In the genomic region with DNA sequence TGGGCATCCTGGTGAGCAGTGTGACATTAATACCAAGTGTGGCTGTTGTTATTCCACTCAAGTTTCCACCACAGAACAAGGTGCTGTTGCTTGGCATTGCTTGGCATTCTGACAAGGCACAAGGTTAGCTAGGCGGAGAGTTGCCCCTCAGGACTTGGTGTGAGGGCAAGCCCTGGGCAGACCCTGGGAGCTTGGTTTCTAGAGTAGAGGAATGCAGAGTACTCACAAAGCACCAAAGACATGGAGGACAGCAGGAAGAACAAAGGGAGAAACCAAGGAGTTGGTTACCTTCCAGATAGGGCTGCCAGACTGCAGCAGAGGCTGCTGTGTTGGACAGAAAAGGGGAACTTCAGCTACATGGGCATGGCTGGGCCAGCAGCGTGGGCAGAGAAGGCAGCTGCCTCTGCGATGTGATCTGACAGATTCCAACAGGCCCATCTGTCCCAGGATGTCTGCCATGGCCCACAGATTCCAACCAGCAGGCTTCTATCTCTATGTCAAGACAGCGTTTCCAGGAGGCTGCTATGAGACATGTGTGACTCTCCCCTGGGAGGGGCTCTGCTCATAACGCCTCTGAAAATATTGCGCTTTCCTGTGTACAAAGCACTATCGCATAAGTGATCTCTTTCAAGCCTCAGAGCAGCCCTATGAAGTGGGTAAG, we compare ENCODE assay signal across 9 cellular contexts. TPM values are rescaled to one million over a fixed set of nuclear protein-coding genes. Genes with fewer than 3 reads are reported as not detected.
DNase-seq lines count a peak whose midpoint lies in the region; FAIRE-seq and TF ChIP-seq lines count a peak whose summit lies in the region.
"Had no signal": no experiment of that assay in that cellular context is flagged by ENCODE, and none has a peak within 500 bp of the region (broad histone marks: within the 10 kb centered on the region; RNA-seq: fewer than 3 reads in every experiment).

No MANE protein-coding gene starts in this region.

- DNase-seq in DMS153 (lab: John Stamatoyannopoulos, UW): peak; percentile 23
- no peak for DNase-seq in DMS153 treated with DMSO at 0.1 percent for 48 hours (lab: John Stamatoyannopoulos, UW; ENCODE audit: unreplicated experiment)
- peak in 3 of 5 donors; percentile 9 to 59 (median 13) for DNase-seq in T-helper 1 cell
- peak; percentile 58 for DNase-seq in central memory CD4-positive, alpha-beta T cell
- peak; percentile 43 for DNase-seq in putamen (ENCODE audit: low spot score)
- no peak for DNase-seq in GM12892 (ENCODE audit: insufficient read length)
- DNase-seq in osteocyte (ENCODE audit: extremely low spot score, unreplicated experiment): no peak
- DNase-seq in SHP77 treated with DMSO at 0.1 percent for 48 hours (lab: John Stamatoyannopoulos, UW): no peak
- DNase-seq: retina had no signal

- no peaks in the 10 kb centered on the region for H3K36me3 Mint-ChIP-seq in osteocyte (ENCODE audit: unreplicated experiment)

- no peaks in the 10 kb centered on the region for H3K9me3 Mint-ChIP-seq in osteocyte (ENCODE audit: unreplicated experiment)

- H3K4me1 Mint-ChIP-seq in osteocyte (ENCODE audit: unreplicated experiment): peaks cover 18% of the 10 kb centered on the region

- H3K4me3 Mint-ChIP-seq in osteocyte (ENCODE audit: unreplicated experiment): no peak overlapping the region

- no peak for TF ChIP-seq POLR2A in GM12892 (IDR thresholded peaks at IDR 0.05; ENCODE audit: low read depth, low read length)

- FAIRE-seq in GM12892 (lab: Jason Lieb, UNC): no peak

- TF ChIP-seq CTCF in osteocyte (IDR thresholded peaks at IDR 0.05): no peak

- H3K27me3 Mint-ChIP-seq in osteocyte (ENCODE audit: unreplicated experiment): peaks cover 30% of the 10 kb centered on the region

- H3K27ac Mint-ChIP-seq in osteocyte (ENCODE audit: unreplicated experiment): no peak overlapping the region

RNA-seq across cellular contexts. Expression of a gene that starts 1.8 kb away (rescaled TPM):
- 0.04 TPM for polyA plus RNA-seq in GM12892 (2012; ENCODE audit: missing spikeins)
- 0.05 TPM in 1 of 2 replicates, not detected in the other for total RNA-seq in osteocyte

Comparison
In these comparisons a context has a peak if more than half of its experiments do, and no peak if none do; other contexts are left out.
1. DNase-seq: peak in DMS153 (single experiment), T-helper 1 cell (3 of 5), central memory CD4-positive, alpha-beta T cell (single experiment) and putamen (single experiment); none in DMS153 treated with DMSO at 0.1 percent for 48 hours (single experiment), GM12892 (single experiment), osteocyte (single experiment) and SHP77 treated with DMSO at 0.1 percent for 48 hours (single experiment).